In the genomic region with DNA sequence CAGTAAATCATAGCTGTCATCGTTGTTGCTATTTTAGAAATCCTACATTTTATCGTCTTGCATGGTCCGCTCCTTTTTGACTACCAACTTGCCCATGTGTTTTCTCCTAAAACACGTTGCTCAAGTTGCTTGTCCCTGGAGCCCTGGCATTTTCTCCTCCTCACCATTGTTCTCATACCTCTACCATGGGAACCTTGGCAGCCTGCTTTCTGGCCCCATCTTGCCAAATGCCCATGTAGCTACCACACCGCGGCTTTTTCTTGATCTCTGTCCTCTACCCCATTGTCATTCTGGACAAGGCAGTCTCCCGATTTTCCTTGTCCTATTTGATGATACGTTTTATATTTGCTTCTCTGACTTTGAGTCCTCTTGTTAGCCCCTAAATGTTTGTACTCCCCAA, we compare ENCODE assay signal across 16 cellular contexts. TPM values are rescaled to one million over a fixed set of nuclear protein-coding genes. Genes with fewer than 3 reads are reported as not detected.
A peak's percentile ranks its signal among the peaks of the same experiment; 100 is the strongest.
DNase-seq lines count a peak whose midpoint lies in the region; ATAC-seq and TF ChIP-seq lines count a peak whose summit lies in the region.
"Had no signal": no experiment of that assay in that cellular context is flagged by ENCODE, and none has a peak within 500 bp of the region (broad histone marks: within the 10 kb centered on the region; RNA-seq: fewer than 3 reads in every experiment).

No MANE protein-coding gene starts in this region.

- DNase-seq in CD4-positive, alpha-beta T cell: no peak
- no peak for DNase-seq in CD8-positive, alpha-beta T cell
- peak; percentile 54 for DNase-seq in medulla oblongata (ENCODE audit: extremely low spot score)
- no peak for DNase-seq in type B pancreatic cell (ENCODE audit: extremely low spot score, unreplicated experiment)
- no peak for DNase-seq in OCI-M1 (lab: John Stamatoyannopoulos, UW)
- DNase-seq in HAP-1 (ENCODE audit: low spot score in 2 of 2): no peak
- DNase-seq: GDM1, NCI-H1417, NCI-H1694 treated with DMSO at 0.1 percent for 48 hours, NCI-H2081 treated with DMSO at 0.1 percent for 48 hours, NCI-H2171 treated with DMSO at 0.1 percent for 48 hours, NCI-H524 treated with DMSO at 0.1 percent for 48 hours, NCI-H82, Peyer's patch had no signal

- no peak overlapping the region for H3K4me3 Mint-ChIP-seq in CD4-positive, alpha-beta T cell
- H3K4me3 Mint-ChIP-seq in CD8-positive, alpha-beta T cell: no peak overlapping the region
- no peak overlapping the region for H3K4me3 Mint-ChIP-seq in stimulated activated memory B cell treated with anti-CD40 and anti-IgM and Interleukin-4, amounts not matched to agents 10 μg/mL and 1 μg/mL and 100 μg/mL, for 72 hours
- no peak overlapping the region for H3K4me3 Mint-ChIP-seq in type B pancreatic cell

- H3K27me3 Mint-ChIP-seq in CD4-positive, alpha-beta T cell: no peaks in the 10 kb centered on the region
- no peaks in the 10 kb centered on the region for H3K27me3 Mint-ChIP-seq in CD8-positive, alpha-beta T cell (ENCODE audit: low read depth)
- no peaks in the 10 kb centered on the region for H3K27me3 Mint-ChIP-seq in stimulated activated memory B cell treated with anti-CD40 and anti-IgM and Interleukin-4, amounts not matched to agents 10 μg/mL and 1 μg/mL and 100 μg/mL, for 72 hours
- no peaks in the 10 kb centered on the region for H3K27me3 Mint-ChIP-seq in type B pancreatic cell
- H3K27me3 Mint-ChIP-seq: IgD-negative memory B cell had no signal

- no peaks in the 10 kb centered on the region for H3K9me3 Mint-ChIP-seq in CD4-positive, alpha-beta T cell
- H3K9me3 Mint-ChIP-seq in CD8-positive, alpha-beta T cell: no peaks in the 10 kb centered on the region
- no peaks in the 10 kb centered on the region for H3K9me3 Mint-ChIP-seq in stimulated activated memory B cell treated with anti-CD40 and anti-IgM and Interleukin-4, amounts not matched to agents 10 μg/mL and 1 μg/mL and 100 μg/mL, for 72 hours
- peaks cover 9% of the 10 kb centered on the region for H3K9me3 Mint-ChIP-seq in type B pancreatic cell
- H3K9me3 Mint-ChIP-seq: IgD-negative memory B cell had no signal

- ATAC-seq in CD4-positive, alpha-beta T cell (ENCODE audit: poor library complexity): no peak
- no peak for ATAC-seq in CD8-positive, alpha-beta T cell
- ATAC-seq in stimulated activated memory B cell treated with anti-CD40 and anti-IgM and Interleukin-4, amounts not matched to agents 10 μg/mL and 1 μg/mL and 100 μg/mL, for 72 hours: no peak

- H3K4me1 Mint-ChIP-seq in CD4-positive, alpha-beta T cell (ENCODE audit: low read depth): peaks cover 78% of the 10 kb centered on the region
- peaks cover 76% of the 10 kb centered on the region for H3K4me1 Mint-ChIP-seq in CD8-positive, alpha-beta T cell (ENCODE audit: low read depth)
- peaks cover 47% of the 10 kb centered on the region for H3K4me1 Mint-ChIP-seq in stimulated activated memory B cell treated with anti-CD40 and anti-IgM and Interleukin-4, amounts not matched to agents 10 μg/mL and 1 μg/mL and 100 μg/mL, for 72 hours
- peaks cover 21% of the 10 kb centered on the region for H3K4me1 Mint-ChIP-seq in type B pancreatic cell (ENCODE audit: unreplicated experiment)

- H3K4me3 ChIP-seq in CD8-positive, alpha-beta T cell (ENCODE audit: low read depth, low read length): no peak overlapping the region
- no peak overlapping the region for H3K4me3 ChIP-seq in HAP-1
- H3K4me3 ChIP-seq: Peyer's patch had no signal

- in situ Hi-C loops in HAP-1 (cut with MboI; ENCODE audit: low sequenced_read_pairs): no loop called here

- intact Hi-C loops in CD4-positive, alpha-beta T cell (cut with DNase I, micrococcal nuclease): no loop called here
- intact Hi-C loops in CD8-positive, alpha-beta T cell (cut with DNase I, micrococcal nuclease): loop anchor here in 1 of 2 experiments (10.0 kb wide), 1 partner anchor 491 kb away; a partner anchor contains a TSS

- H3K27ac ChIP-seq in CD4-positive, alpha-beta T cell (ENCODE audit: low read depth, low read length): no peak overlapping the region
- no peak overlapping the region for H3K27ac ChIP-seq in CD8-positive, alpha-beta T cell (ENCODE audit: low read depth, low read length)
- H3K27ac ChIP-seq: Peyer's patch had no signal

- CTCF ChIA-PET in CD4-positive, alpha-beta T cell (lab: Charles Lee): interaction anchor here (1.4 kb wide), 1 partner anchor 10 kb away, joined by 3 read pairs; no protein-coding TSS in a partner anchor
- CTCF ChIA-PET in CD8-positive, alpha-beta T cell (lab: Charles Lee): interaction anchor here (1.0 to 1.6 kb wide), 2 partner anchors 49 to 200 kb away, joined by 3 to 6 read pairs; no protein-coding TSS in a partner anchor

- no peak for TF ChIP-seq CTCF in CD4-positive, alpha-beta T cell (IDR thresholded peaks at IDR 0.05)
- no peak for TF ChIP-seq CTCF in CD8-positive, alpha-beta T cell (IDR thresholded peaks at IDR 0.05)
- TF ChIP-seq CTCF in type B pancreatic cell (conservative IDR thresholded peaks at IDR 0.05): no peak

- peaks cover 7% of the 10 kb centered on the region for H3K36me3 ChIP-seq in CD8-positive, alpha-beta T cell (ENCODE audit: insufficient read depth, low read length)
- H3K36me3 ChIP-seq in HAP-1 (replicated peaks): peaks cover 8% of the 10 kb centered on the region

- no peaks in the 10 kb centered on the region for H3K27me3 ChIP-seq in CD4-positive, alpha-beta T cell (ENCODE audit: control insufficient read depth, insufficient read depth, low read length)
- no peaks in the 10 kb centered on the region for H3K27me3 ChIP-seq in CD8-positive, alpha-beta T cell (ENCODE audit: insufficient read depth, low read length)
- no peaks in the 10 kb centered on the region for H3K27me3 ChIP-seq in HAP-1 (ENCODE audit: low read depth)
- H3K27me3 ChIP-seq: Peyer's patch had no signal

- peak overlapping the region; percentile 91 for H3K27ac Mint-ChIP-seq in CD4-positive, alpha-beta T cell
- peak overlapping the region; percentile 50 for H3K27ac Mint-ChIP-seq in CD8-positive, alpha-beta T cell
- peak overlapping the region; percentile 14 for H3K27ac Mint-ChIP-seq in stimulated activated memory B cell treated with anti-CD40 and anti-IgM and Interleukin-4, amounts not matched to agents 10 μg/mL and 1 μg/mL and 100 μg/mL, for 72 hours
- no peak overlapping the region for H3K27ac Mint-ChIP-seq in type B pancreatic cell

- POLR2A ChIA-PET in CD4-positive, alpha-beta T cell (lab: Charles Lee): interaction anchor here (1.6 kb wide), 1 partner anchor 200 kb away, joined by 5 read pairs; no protein-coding TSS in a partner anchor
- POLR2A ChIA-PET in CD8-positive, alpha-beta T cell (lab: Charles Lee): interaction anchor here (0.7 kb wide), 1 partner anchor 16 kb away, joined by 3 read pairs; no protein-coding TSS in a partner anchor

- H3K4me1 ChIP-seq in CD8-positive, alpha-beta T cell (ENCODE audit: insufficient read depth, low read length): peaks cover 16% of the 10 kb centered on the region
- peaks cover 2% of the 10 kb centered on the region; the same call in 1 of the 2 replicates for H3K4me1 ChIP-seq in HAP-1
- H3K4me1 ChIP-seq: Peyer's patch had no signal

- no peaks in the 10 kb centered on the region for H3K9me3 ChIP-seq in CD4-positive, alpha-beta T cell (ENCODE audit: control insufficient read depth, low read length)
- H3K9me3 ChIP-seq in CD8-positive, alpha-beta T cell (ENCODE audit: low read length): no peaks in the 10 kb centered on the region
- H3K9me3 ChIP-seq in HAP-1: no peaks in the 10 kb centered on the region
- H3K9me3 ChIP-seq: Peyer's patch had no signal

- peaks cover 41% of the 10 kb centered on the region for H3K36me3 Mint-ChIP-seq in CD4-positive, alpha-beta T cell (ENCODE audit: low read depth)
- H3K36me3 Mint-ChIP-seq in CD8-positive, alpha-beta T cell: peaks cover 51% of the 10 kb centered on the region
- peaks cover 59% of the 10 kb centered on the region for H3K36me3 Mint-ChIP-seq in stimulated activated memory B cell treated with anti-CD40 and anti-IgM and Interleukin-4, amounts not matched to agents 10 μg/mL and 1 μg/mL and 100 μg/mL, for 72 hours
- peaks cover 38% of the 10 kb centered on the region for H3K36me3 Mint-ChIP-seq in type B pancreatic cell

RNA-seq across cellular contexts. Expression of a gene that starts 50.2 kb away (rescaled TPM):
- total RNA-seq in CD4-positive, alpha-beta T cell: 10 to 100 TPM; 13.5 to 14.4 TPM
- 10 to 100 TPM; 14.3 to 15.4 TPM for total RNA-seq in CD8-positive, alpha-beta T cell
- 40.7 and 74.8 TPM in 2 replicates for total RNA-seq in type B pancreatic cell (ENCODE audit: low replicate concordance)

RNA-seq across cellular contexts. Expression of a gene that starts 50.2 kb away (rescaled TPM):
- 1 to 10 TPM; 4.6 to 4.9 TPM for total RNA-seq in CD4-positive, alpha-beta T cell
- 1 to 10 TPM; 4.6 to 5.2 TPM for total RNA-seq in CD8-positive, alpha-beta T cell
- 11.9 and 28.8 TPM in 2 replicates for total RNA-seq in type B pancreatic cell (ENCODE audit: low replicate concordance)
